10 cellular contexts compared by ENCODE assay signal in genomic region chr14:68935761-68936209, GRCh38. TPM values are rescaled to one million over a fixed set of nuclear protein-coding genes. Genes with fewer than 3 reads are reported as not detected.
DNase-seq lines count a peak whose midpoint lies in the region; ATAC-seq and TF ChIP-seq lines count a peak whose summit lies in the region.
"Had no signal": no experiment of that assay in that cellular context is flagged by ENCODE, and none has a peak within 500 bp of the region (broad histone marks: within the 10 kb centered on the region; RNA-seq: fewer than 3 reads in every experiment).

No MANE protein-coding gene starts in this region.

- H2BK5ac ChIP-seq in trophoblast cell (ENCODE audit: low read depth, low read length, poor library complexity) = no peak overlapping the region

- H3K9me3 ChIP-seq in BE2C (no peaks in the 10 kb centered on the region), left ventricle myocardium inferior (replicated peaks) (no peaks in the 10 kb centered on the region), trophoblast cell (ENCODE audit: insufficient read depth, low read depth, low read length) (no peaks in the 10 kb centered on the region), A673 (ENCODE audit: low read depth, low read length, poor library complexity, severe bottlenecking) (no peaks in the 10 kb centered on the region)
- H3K9me3 ChIP-seq: BLaER1 treated with 17β-estradiol and CSF1 and Interleukin-3, amounts not matched to agents 10 nM and 100 nM had no signal

- H2BK120ac ChIP-seq in trophoblast cell (ENCODE audit: insufficient read depth, low read length, poor library complexity) = no peak overlapping the region

- no TSS peak for BruUV-seq in A673 (replicated peaks; lab: Mats Ljungman, UMichigan)

- H2AK5ac ChIP-seq in trophoblast cell (ENCODE audit: low read length) = no peak overlapping the region

- H3K18ac ChIP-seq in trophoblast cell (ENCODE audit: low read length) = no peak overlapping the region

- H2AFZ ChIP-seq in trophoblast cell (ENCODE audit: insufficient read depth, low read length, poor library complexity) = no peak overlapping the region

- H3K36me3 ChIP-seq in BE2C (no peaks in the 10 kb centered on the region), left ventricle myocardium inferior (no peaks in the 10 kb centered on the region), trophoblast cell (ENCODE audit: control insufficient read depth in 1 of 2, insufficient read depth in 2 of 2, low read length in 2 of 2) (peaks cover 4 to 32% of the 10 kb centered on the region in 2 experiments), A673 (ENCODE audit: insufficient read depth, low read length, poor library complexity, severe bottlenecking) (no peaks in the 10 kb centered on the region)

- no peak overlapping the region for H3K14ac ChIP-seq in trophoblast cell (ENCODE audit: low read length)

- no peak overlapping the region for H2BK12ac ChIP-seq in trophoblast cell (ENCODE audit: low read length)

- WGBS in trophoblast cell (ENCODE audit: extremely low coverage, insufficient coverage, insufficient read length) = no CpG with 5 or more reads among the region's 6 CpGs

- DNase-seq in BE2C = peak; percentile 48
- peak; percentile 76 for DNase-seq in astrocyte of the hippocampus (ENCODE audit: low read depth, low spot score)
- no peak for DNase-seq in left ventricle myocardium inferior
- no peak for DNase-seq in trophoblast cell
- no peak for DNase-seq in NCI-H1092 treated with DMSO at 0.1 percent for 48 hours (lab: John Stamatoyannopoulos, UW)
- no peak for DNase-seq in middle frontal gyrus (ENCODE audit: extremely low spot score, low spot score)
- DNase-seq in A673 (ENCODE audit: low spot score) = no peak

- H3K4ac ChIP-seq in trophoblast cell (ENCODE audit: low read depth, low read length) = peak overlapping the region; percentile 93

- H3K27me3 ChIP-seq in BE2C = no peaks in the 10 kb centered on the region
- H3K27me3 ChIP-seq in left ventricle myocardium inferior (ENCODE audit: low read depth) = no peaks in the 10 kb centered on the region
- no peaks in the 10 kb centered on the region for H3K27me3 ChIP-seq in trophoblast cell (ENCODE audit: insufficient read depth, low read length)
- no peaks in the 10 kb centered on the region for H3K27me3 ChIP-seq in A673 (replicated peaks; ENCODE audit: insufficient read depth, low read depth, low read length, poor library complexity)
- H3K27me3 ChIP-seq: BLaER1 treated with 17β-estradiol and CSF1 and Interleukin-3, amounts not matched to agents 10 nM and 100 nM had no signal

- H3K27ac ChIP-seq in left ventricle myocardium inferior (replicated peaks) (peak overlapping the region; percentile 87), trophoblast cell (ENCODE audit: low read depth, low read length) (no peak overlapping the region), A673 (ENCODE audit: low read depth, low read length, poor library complexity, severe bottlenecking) (no peak overlapping the region)

- CTCF ChIA-PET in A673 (lab: Charles Lee) = no interaction called here

- no peak for TF ChIP-seq CTCF in BE2C (IDR thresholded peaks at IDR 0.05; ENCODE audit: low read depth, low read length)
- no peak for TF ChIP-seq CTCF in left ventricle myocardium inferior (IDR thresholded peaks at IDR 0.05; ENCODE audit: borderline replicate concordance)
- no peak for TF ChIP-seq CTCF in A673 (conservative IDR thresholded peaks at IDR 0.05; ENCODE audit: low read depth, low read length)

- H4K8ac ChIP-seq in trophoblast cell (ENCODE audit: low read depth, low read length) = no peak overlapping the region

- no peak overlapping the region for H3K4me2 ChIP-seq in trophoblast cell (ENCODE audit: low read length)

- H3K4me1 ChIP-seq in BE2C = peaks cover 38% of the 10 kb centered on the region
- H3K4me1 ChIP-seq in left ventricle myocardium inferior = peaks cover 82% of the 10 kb centered on the region
- H3K4me1 ChIP-seq in trophoblast cell (ENCODE audit: control insufficient read depth in 1 of 2, insufficient read depth in 2 of 2, low read length in 2 of 2) = peaks cover 37 to 41% of the 10 kb centered on the region in 2 experiments
- peaks cover 41% of the 10 kb centered on the region for H3K4me1 ChIP-seq in A673 (ENCODE audit: insufficient read depth, low read length, poor library complexity, severe bottlenecking)

- H3K4me3 ChIP-seq in BE2C (ENCODE audit: low read depth, low read length) (no peak overlapping the region), left ventricle myocardium inferior (peak overlapping the region; percentile 0), trophoblast cell (ENCODE audit: low read depth, low read length) (no peak overlapping the region), A673 (ENCODE audit: low read depth, low read length, poor library complexity, severe bottlenecking) (no peak overlapping the region)
- H3K4me3 ChIP-seq: BLaER1 treated with 17β-estradiol and CSF1 and Interleukin-3, amounts not matched to agents 10 nM and 100 nM had no signal

- H3K23ac ChIP-seq in trophoblast cell (ENCODE audit: low read length) = no peak overlapping the region

- POLR2A ChIA-PET in A673 (lab: Charles Lee; ENCODE audit: low non-redundant PET) = no interaction called here

- no peak overlapping the region for H4K12ac ChIP-seq in trophoblast cell (ENCODE audit: low read depth, low read length)

- no peak overlapping the region for H3K9ac ChIP-seq in trophoblast cell (ENCODE audit: low read length)
- H3K9ac ChIP-seq: BLaER1 treated with 17β-estradiol and CSF1 and Interleukin-3, amounts not matched to agents 10 nM and 100 nM had no signal

- H4K91ac ChIP-seq in trophoblast cell (ENCODE audit: low read depth, low read length) = no peak overlapping the region

- H3K79me2 ChIP-seq in trophoblast cell (ENCODE audit: control insufficient read depth, insufficient read depth, low read length, poor library complexity) = peaks cover 47% of the 10 kb centered on the region

- ATAC-seq in HG02798 (IDR thresholded peaks at IDR 0.05; ENCODE audit: poor library complexity, unreplicated experiment) = no peak
- ATAC-seq: activated naive CD4-positive, alpha-beta T cell treated with anti-CD3 and anti-CD28 coated beads, Interleukin-2, amount 50 U/mL, for 72 hours had no signal

- intact Hi-C loops in left ventricle myocardium inferior (cut with micrococcal nuclease) (no loop called here), A673 (cut with micrococcal nuclease; ENCODE audit: unreplicated experiment) (no loop called here)

- peaks cover 17% of the 10 kb centered on the region for H3K79me1 ChIP-seq in trophoblast cell (ENCODE audit: low read length)

RNA-seq across cellular contexts. Expression of gene ACTN1, which starts 43.3 kb away (rescaled TPM):
- polyA plus RNA-seq in BE2C (2012; ENCODE audit: insufficient read depth, insufficient read length, low read depth) = 321 TPM
- total RNA-seq in left ventricle myocardium inferior (75.4 TPM), A673 (2021) (148 and 163 TPM in 2 replicates)
- polyA plus RNA-seq in trophoblast cell (2013) = 427 and 440 TPM in 2 replicates

Comparison
In these comparisons a context has a peak if more than half of its experiments do, and no peak if none do; other contexts are left out.
1. DNase-seq: peak in BE2C (single experiment) and astrocyte of the hippocampus (single experiment); none in left ventricle myocardium inferior (single experiment), trophoblast cell (0 of 2), NCI-H1092 treated with DMSO at 0.1 percent for 48 hours (single experiment), middle frontal gyrus (single experiment) and A673 (single experiment).